Comparison of ENCODE assay signal across 22 cellular contexts in genomic region chr2:130830538-130830937, GRCh38. TPM values are rescaled to one million over a fixed set of nuclear protein-coding genes. Genes with fewer than 3 reads are reported as not detected.
DNase-seq lines count a peak whose midpoint lies in the region; ATAC-seq, FAIRE-seq and TF ChIP-seq lines count a peak whose summit lies in the region.
"Had no signal": no experiment of that assay in that cellular context is flagged by ENCODE, and none has a peak within 500 bp of the region (broad histone marks: within the 10 kb centered on the region; RNA-seq: fewer than 3 reads in every experiment).

No MANE protein-coding gene starts in this region.

- no peaks in the 10 kb centered on the region for H3K9me3 ChIP-seq in CD4-positive, CD25-positive, alpha-beta regulatory T cell (ENCODE audit: control insufficient read depth in 2 of 2, low read length in 2 of 2)
- H3K9me3 ChIP-seq in H1 (ENCODE audit: insufficient read depth in 2 of 2, low read depth in 1 of 2, low read length in 1 of 2), result no peaks in the 10 kb centered on the region
- H3K9me3 ChIP-seq: BLaER1, SJSA1 had no signal

- TF ChIP-seq EP300 in H1 (IDR thresholded peaks at IDR 0.05; ENCODE audit: borderline replicate concordance in 1 of 2, low read depth in 2 of 2, low read length in 2 of 2), result no peak

- no peaks in the 10 kb centered on the region for H3K23me2 ChIP-seq in H1 (ENCODE audit: low read depth, low read length)

- H3K36me3 Mint-ChIP-seq in CD4-positive, CD25-positive, alpha-beta regulatory T cell, result no peaks in the 10 kb centered on the region
- no peaks in the 10 kb centered on the region for H3K36me3 Mint-ChIP-seq in neural crest cell (ENCODE audit: low read depth)

- H3K27me3 Mint-ChIP-seq in CD4-positive, CD25-positive, alpha-beta regulatory T cell, result peaks cover 5% of the 10 kb centered on the region
- H3K27me3 Mint-ChIP-seq in neural crest cell (ENCODE audit: low read depth), result peaks cover 7% of the 10 kb centered on the region

- no peak for TF ChIP-seq RAD21 in H1 (IDR thresholded peaks at IDR 0.05 in 1 of 2, conservative IDR thresholded peaks at IDR 0.05 in 1 of 2; ENCODE audit: low read depth in 2 of 2, low read length in 2 of 2)

- no peak overlapping the region for H2BK15ac ChIP-seq in H1 (ENCODE audit: low read length)

- H3K9ac ChIP-seq in H1 (replicated peaks in 1 of 4; ENCODE audit: extremely low read depth in 1 of 4, low read depth in 3 of 4, low read length in 3 of 4), result no peak overlapping the region
- H3K9ac ChIP-seq: BLaER1 had no signal

- no peak overlapping the region for H3K4me3 Mint-ChIP-seq in CD4-positive, CD25-positive, alpha-beta regulatory T cell
- H3K4me3 Mint-ChIP-seq in neural crest cell, result no peak overlapping the region
- H3K4me3 Mint-ChIP-seq: CD4-positive, alpha-beta T cell had no signal

- CTCF ChIA-PET in RWPE1 (lab: Yijun Ruan, JAX) (no interaction called here), H1 (lab: Charles Lee; ENCODE audit: partially characterized antibody) (interaction anchor here (0.6 to 1.3 kb wide), 2 partner anchors 43 to 90 kb away, joined by 4 to 5 read pairs; no protein-coding TSS in a partner anchor)

- no peak overlapping the region for H3K4me2 ChIP-seq in H1 (ENCODE audit: insufficient read depth in 1 of 2, low read depth in 2 of 2, low read length in 2 of 2)
- H3K4me2 ChIP-seq: BLaER1 had no signal

- H3K56ac ChIP-seq in H1 (replicated peaks; ENCODE audit: insufficient read length, low read depth, low read length), result no peak overlapping the region

- H3K27ac Mint-ChIP-seq in CD4-positive, CD25-positive, alpha-beta regulatory T cell, result peak overlapping the region in 2 of 3 donors; percentile 30 to 38
- H3K27ac Mint-ChIP-seq in neural crest cell (ENCODE audit: unreplicated experiment), result peak overlapping the region; percentile 64
- H3K27ac Mint-ChIP-seq: CD4-positive, alpha-beta T cell had no signal

- H2AK5ac ChIP-seq in H1 (ENCODE audit: low read depth, low read length), result no peak overlapping the region

- H2BK20ac ChIP-seq in H1 (ENCODE audit: low read length), result no peak overlapping the region

- H3K4me3 ChIP-seq in CD4-positive, CD25-positive, alpha-beta regulatory T cell (ENCODE audit: low read depth, low read length), result no peak overlapping the region
- H3K4me3 ChIP-seq in H1 (ENCODE audit: extremely low read depth in 1 of 4, insufficient read depth in 2 of 4, low read depth in 3 of 4, low read length in 4 of 4), result no peak overlapping the region
- H3K4me3 ChIP-seq: BLaER1, SJSA1 had no signal

- H3K4me1 Mint-ChIP-seq in CD4-positive, CD25-positive, alpha-beta regulatory T cell, result peaks cover 0 to 8% (median under 1%) of the 10 kb centered on the region in 4 donors
- H3K4me1 Mint-ChIP-seq in neural crest cell, result peaks cover 70% of the 10 kb centered on the region

- H4K8ac ChIP-seq in H1 (ENCODE audit: extremely low read depth, insufficient read depth, low read length), result no peak overlapping the region

- no peak overlapping the region for H3K14ac ChIP-seq in H1 (ENCODE audit: insufficient read length)

- TF ChIP-seq CTCF in RWPE1 (conservative IDR thresholded peaks at IDR 0.05; ENCODE audit: low read depth) (no peak), H1 (IDR thresholded peaks at IDR 0.05; ENCODE audit: control extremely low read depth in 1 of 3, insufficient read depth in 1 of 3, low read depth in 1 of 3, low read length in 3 of 3) (no peak), neural crest cell (conservative IDR thresholded peaks at IDR 0.05) (no peak)

- H4K20me1 ChIP-seq in H1 (replicated peaks in 1 of 2; ENCODE audit: control insufficient read depth in 1 of 2, insufficient read depth in 2 of 2, low read length in 2 of 2), result no peaks in the 10 kb centered on the region
- H4K20me1 ChIP-seq: BLaER1 had no signal

- no peak overlapping the region for H4K91ac ChIP-seq in H1 (replicated peaks; ENCODE audit: insufficient read length, low read length)

- H2BK12ac ChIP-seq in H1 (ENCODE audit: low read depth, low read length), result no peak overlapping the region

- POLR2A ChIA-PET in RWPE1 (lab: Yijun Ruan, JAX; ENCODE audit: low non-redundant PET), result no interaction called here
- POLR2A ChIA-PET in H1 (lab: Charles Lee; ENCODE audit: partially characterized antibody), result no interaction called here

- no peak overlapping the region for H3K4ac ChIP-seq in H1 (replicated peaks; ENCODE audit: insufficient read length, low read depth, low read length)

- no peaks in the 10 kb centered on the region for H3K79me2 ChIP-seq in H1 (ENCODE audit: control insufficient read depth in 1 of 2, insufficient read depth in 2 of 2, low read length in 2 of 2)

- H4K5ac ChIP-seq in H1 (ENCODE audit: insufficient read length, low read depth, low read length), result no peak overlapping the region

- FAIRE-seq in H1 (lab: Jason Lieb, UNC), result no peak
- FAIRE-seq: G401.6, RCC 7860 had no signal

- H3K79me1 ChIP-seq in H1 (ENCODE audit: low read depth, low read length), result no peaks in the 10 kb centered on the region

- no peak overlapping the region for H3K18ac ChIP-seq in H1 (ENCODE audit: extremely low read depth, low read length)

- WGBS in H1 (ENCODE audit: extremely low coverage in 1 of 2, insufficient coverage in 1 of 2, insufficient read length in 1 of 2, insufficient replicate concordance in 2 of 2, low coverage in 1 of 2, low lambda C conversion rate in 2 of 2, missing lambda C conversion rate in 1 of 2), 2 experiments, result 89% methylated on average over 2 of the region's 2 CpGs; no CpG with 5 or more reads in 1 of the 2 experiments

- H3K27me3 ChIP-seq in CD4-positive, CD25-positive, alpha-beta regulatory T cell (ENCODE audit: control insufficient read depth, insufficient read depth, low read length), result no peaks in the 10 kb centered on the region
- H3K27me3 ChIP-seq in H1 (replicated peaks in 1 of 4; ENCODE audit: control insufficient read depth in 3 of 4, extremely low read depth in 1 of 4, insufficient read depth in 3 of 4, low read length in 3 of 4), result peaks cover 0 to 4% (median 2%) of the 10 kb centered on the region in 4 experiments; a peak in 4 of 7 replicates
- H3K27me3 ChIP-seq: SJSA1 had no signal

- no peak for ATAC-seq in CD4-positive, CD25-positive, alpha-beta regulatory T cell (ENCODE audit: low read depth in 2 of 2)
- no peak for ATAC-seq in HG03439 (IDR thresholded peaks at IDR 0.05; ENCODE audit: unreplicated experiment)

- H2BK5ac ChIP-seq in H1 (ENCODE audit: low read depth, low read length), result no peak overlapping the region

- H2BK120ac ChIP-seq in H1 (replicated peaks; ENCODE audit: low read depth, low read length), result no peak overlapping the region

- no peak overlapping the region for H3K27ac ChIP-seq in CD4-positive, CD25-positive, alpha-beta regulatory T cell (ENCODE audit: insufficient read depth, low read length, poor library complexity, severe bottlenecking)
- H3K27ac ChIP-seq in RWPE1, result peak overlapping the region; percentile 90
- H3K27ac ChIP-seq in H1 (ENCODE audit: low read depth, low read length), result no peak overlapping the region
- H3K27ac ChIP-seq: BLaER1, SJSA1 had no signal

- DNase-seq in CD4-positive, CD25-positive, alpha-beta regulatory T cell, result no peak
- DNase-seq in RWPE1 (ENCODE audit: low spot score) (no peak), H1 (ENCODE audit: low read depth in 1 of 2, low spot score in 2 of 2) (no peak), neural crest cell (ENCODE audit: low read depth, low spot score) (no peak), NCI-H2029 treated with DMSO at 0.1 percent for 48 hours (lab: John Stamatoyannopoulos, UW) (no peak)
- DNase-seq in activated CD4-positive, CD25-positive, alpha-beta regulatory T cell (lab: John Stamatoyannopoulos, UW), result no peak
- DNase-seq: CD4-positive, alpha-beta T cell; GOT3; HCEC 1CT; NCI-H1092; NCI-H1417 treated with DMSO at 0.1 percent for 48 hours; NCI-H1694 treated with DMSO at 0.1 percent for 48 hours; NCI-H2107; NCI-H446; NCI-H524 treated with DMSO at 0.1 percent for 48 hours; NCI-H774; Right ventricle myocardium superior had no signal

- no peak overlapping the region for H3K23ac ChIP-seq in H1 (ENCODE audit: insufficient read length)

- H3K9me3 Mint-ChIP-seq in CD4-positive, CD25-positive, alpha-beta regulatory T cell, result no peaks in the 10 kb centered on the region
- no peaks in the 10 kb centered on the region for H3K9me3 Mint-ChIP-seq in neural crest cell
- H3K9me3 Mint-ChIP-seq: CD4-positive, alpha-beta T cell had no signal

- H3K36me3 ChIP-seq in CD4-positive, CD25-positive, alpha-beta regulatory T cell (ENCODE audit: control insufficient read depth, insufficient read depth, low read length), result no peaks in the 10 kb centered on the region
- no peaks in the 10 kb centered on the region for H3K36me3 ChIP-seq in H1 (ENCODE audit: control insufficient read depth in 2 of 4, insufficient read depth in 4 of 4, low read length in 3 of 4)
- H3K36me3 ChIP-seq: BLaER1, SJSA1 had no signal

- H3K4me1 ChIP-seq in CD4-positive, CD25-positive, alpha-beta regulatory T cell (ENCODE audit: control insufficient read depth, insufficient read depth, low read length, poor library complexity, severe bottlenecking), result no peaks in the 10 kb centered on the region
- peaks cover 0 to 20% (median 7%) of the 10 kb centered on the region in 4 experiments; a peak in 6 of 7 replicates for H3K4me1 ChIP-seq in H1 (replicated peaks in 1 of 4; ENCODE audit: control insufficient read depth in 3 of 4, insufficient read depth in 4 of 4, low read length in 3 of 4)

- no peak overlapping the region for H2AFZ ChIP-seq in H1 (ENCODE audit: low read length)

- TF ChIP-seq POLR2A in H1 (IDR thresholded peaks at IDR 0.05; ENCODE audit: control extremely low read depth in 1 of 2, low read depth in 2 of 2, low read length in 2 of 2), result no peak

TF ChIP-seq in H1, 55 proteins besides CTCF, POLR2A, EP300 and RAD21 (continues in another document):
- TF ChIP-seq JUN (IDR thresholded peaks at IDR 0.05; ENCODE audit: low read depth, low read length), result no peak

RNA-seq across cellular contexts. Expression of gene ARHGEF4, which starts 6.2 kb away (rescaled TPM):
- 1.7 TPM for total RNA-seq in CD4-positive, CD25-positive, alpha-beta regulatory T cell
- under 1 TPM in 3 of 4 donors, not detected in 1; 0.22 to 0.69 (median 0.27) TPM for polyA plus RNA-seq in CD4-positive, CD25-positive, alpha-beta regulatory T cell
- 13.3 and 14.6 TPM in 2 replicates for total RNA-seq in H1 (2021; fragmentation: NEBNext Ultra II Directional; extraction: Animal tissue kit (Norgen Biotek cat#: 25700))
- 10.6 and 14.5 TPM in 2 replicates for polyA plus RNA-seq in H1 (2011; rRNA removed)
- 11.0 TPM for polyA plus RNA-seq in H1 (2011; cell fraction: cytosol; rRNA removed)
- 54.4 TPM for polyA plus RNA-seq in H1 (2011; cell fraction: nucleus; rRNA removed)
- polyA plus RNA-seq in H1 (2012, experiment 1 of 2), result 10.6 to 16.4 TPM (median 15.6 TPM) in 4 replicates
- polyA plus RNA-seq in H1 (2012, experiment 2 of 2), result 9.9 TPM
- polyA plus RNA-seq in H1 (2013, experiment 1 of 2), result 12.9 TPM
- 10.7 TPM for polyA plus RNA-seq in H1 (2013, experiment 2 of 2)
- polyA minus RNA-seq in H1 (2011; rRNA and poly(A)+ RNA removed), result 13.4 and 18.2 TPM in 2 replicates
- polyA minus RNA-seq in H1 (2011; cell fraction: cytosol; rRNA and poly(A)+ RNA removed), result 8.7 TPM
- 21.4 TPM for polyA minus RNA-seq in H1 (2011; cell fraction: nucleus; rRNA and poly(A)+ RNA removed)
- 20.0 and 22.1 TPM in 2 replicates for total RNA-seq in neural crest cell
